ENCODE assay signal across 1 cellular context in the genomic region with DNA sequence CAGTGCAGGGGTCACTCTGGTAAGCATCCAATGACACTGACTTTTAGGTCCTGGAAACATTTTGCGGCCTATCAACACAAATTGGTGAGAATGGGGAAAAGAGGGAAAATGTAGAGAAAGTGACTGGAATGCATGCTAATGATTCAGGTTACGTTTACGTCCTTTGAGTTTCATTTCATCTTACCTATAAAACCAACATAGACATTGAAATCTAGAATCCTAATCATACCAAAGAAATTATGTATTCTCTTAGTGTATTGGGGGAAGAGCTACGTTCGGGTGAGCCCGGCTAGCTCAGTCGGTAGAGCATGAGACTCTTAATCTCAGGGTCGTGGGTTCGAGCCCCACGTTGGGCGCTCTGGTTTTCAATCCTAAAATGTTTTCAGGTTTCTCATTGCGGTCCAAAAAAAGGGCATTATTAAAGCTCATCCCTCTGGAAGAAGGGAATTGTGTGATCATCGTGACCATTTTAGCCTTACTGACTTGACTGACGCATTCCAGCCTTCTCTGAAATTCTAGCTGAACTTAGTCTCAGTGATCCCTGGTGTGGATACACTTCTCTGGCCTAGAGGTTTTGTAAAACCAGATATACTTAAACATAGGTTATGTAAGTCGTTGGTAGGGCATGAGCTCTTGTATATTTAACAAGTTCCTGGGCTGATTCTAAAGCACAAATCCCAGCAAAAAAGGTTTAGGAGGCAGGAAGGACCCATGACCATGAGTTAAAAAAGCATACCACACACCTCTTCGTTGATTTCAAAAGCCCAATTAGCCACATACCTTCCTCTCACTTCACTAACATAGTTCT.
TF ChIP-seq lines count a peak whose summit lies in the region.

No MANE protein-coding gene starts in this region.

TF ChIP-seq in HepG2, 621 proteins besides CTCF, POLR2A, EP300 and RAD21 (continues in another document):
- no peak for TF ChIP-seq NCOA5 (CRISPR knock-in tag; IDR thresholded peaks at IDR 0.05)
- no peak for TF ChIP-seq RBFOX2 (IDR thresholded peaks at IDR 0.05; ENCODE audit: low read depth, low read length)
- no peak for TF ChIP-seq ELF1 (CRISPR knock-in tag; IDR thresholded peaks at IDR 0.05)
- TF ChIP-seq, protein P1, sequence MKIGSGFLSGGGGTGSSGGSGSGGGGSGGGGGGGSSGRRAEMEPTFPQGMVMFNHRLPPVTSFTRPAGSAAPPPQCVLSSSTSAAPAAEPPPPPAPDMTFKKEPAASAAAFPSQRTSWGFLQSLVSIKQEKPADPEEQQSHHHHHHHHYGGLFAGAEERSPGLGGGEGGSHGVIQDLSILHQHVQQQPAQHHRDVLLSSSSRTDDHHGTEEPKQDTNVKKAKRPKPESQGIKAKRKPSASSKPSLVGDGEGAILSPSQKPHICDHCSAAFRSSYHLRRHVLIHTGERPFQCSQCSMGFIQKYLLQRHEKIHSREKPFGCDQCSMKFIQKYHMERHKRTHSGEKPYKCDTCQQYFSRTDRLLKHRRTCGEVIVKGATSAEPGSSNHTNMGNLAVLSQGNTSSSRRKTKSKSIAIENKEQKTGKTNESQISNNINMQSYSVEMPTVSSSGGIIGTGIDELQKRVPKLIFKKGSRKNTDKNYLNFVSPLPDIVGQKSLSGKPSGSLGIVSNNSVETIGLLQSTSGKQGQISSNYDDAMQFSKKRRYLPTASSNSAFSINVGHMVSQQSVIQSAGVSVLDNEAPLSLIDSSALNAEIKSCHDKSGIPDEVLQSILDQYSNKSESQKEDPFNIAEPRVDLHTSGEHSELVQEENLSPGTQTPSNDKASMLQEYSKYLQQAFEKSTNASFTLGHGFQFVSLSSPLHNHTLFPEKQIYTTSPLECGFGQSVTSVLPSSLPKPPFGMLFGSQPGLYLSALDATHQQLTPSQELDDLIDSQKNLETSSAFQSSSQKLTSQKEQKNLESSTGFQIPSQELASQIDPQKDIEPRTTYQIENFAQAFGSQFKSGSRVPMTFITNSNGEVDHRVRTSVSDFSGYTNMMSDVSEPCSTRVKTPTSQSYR (CRISPR knock-in tag; IDR thresholded peaks at IDR 0.05; ENCODE audit: borderline replicate concordance) = peak; percentile 31; the same call in 1 of the 2 replicates
- TF ChIP-seq, protein P2, sequence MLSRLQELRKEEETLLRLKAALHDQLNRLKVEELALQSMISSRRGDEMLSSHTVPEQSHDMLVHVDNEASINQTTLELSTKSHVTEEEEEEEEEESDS (CRISPR knock-in tag; IDR thresholded peaks at IDR 0.05; ENCODE audit: borderline replicate concordance) = peak; percentile 41; the same call in 1 of the 2 replicates
- no peak for TF ChIP-seq FOXO1 (CRISPR knock-in tag; IDR thresholded peaks at IDR 0.05)
- peak; percentile 99 for TF ChIP-seq ZNF24 (IDR thresholded peaks at IDR 0.05)
- no peak for TF ChIP-seq CAMTA2 (CRISPR knock-in tag; IDR thresholded peaks at IDR 0.05; ENCODE audit: borderline replicate concordance)
- TF ChIP-seq, protein P3, sequence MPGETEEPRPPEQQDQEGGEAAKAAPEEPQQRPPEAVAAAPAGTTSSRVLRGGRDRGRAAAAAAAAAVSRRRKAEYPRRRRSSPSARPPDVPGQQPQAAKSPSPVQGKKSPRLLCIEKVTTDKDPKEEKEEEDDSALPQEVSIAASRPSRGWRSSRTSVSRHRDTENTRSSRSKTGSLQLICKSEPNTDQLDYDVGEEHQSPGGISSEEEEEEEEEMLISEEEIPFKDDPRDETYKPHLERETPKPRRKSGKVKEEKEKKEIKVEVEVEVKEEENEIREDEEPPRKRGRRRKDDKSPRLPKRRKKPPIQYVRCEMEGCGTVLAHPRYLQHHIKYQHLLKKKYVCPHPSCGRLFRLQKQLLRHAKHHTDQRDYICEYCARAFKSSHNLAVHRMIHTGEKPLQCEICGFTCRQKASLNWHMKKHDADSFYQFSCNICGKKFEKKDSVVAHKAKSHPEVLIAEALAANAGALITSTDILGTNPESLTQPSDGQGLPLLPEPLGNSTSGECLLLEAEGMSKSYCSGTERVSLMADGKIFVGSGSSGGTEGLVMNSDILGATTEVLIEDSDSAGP (CRISPR knock-in tag; IDR thresholded peaks at IDR 0.05; ENCODE audit: borderline replicate concordance) = no peak
- TF ChIP-seq NFKBIZ (CRISPR knock-in tag; IDR thresholded peaks at IDR 0.05) = no peak
- no peak for TF ChIP-seq RNF2 (conservative IDR thresholded peaks at IDR 0.05; ENCODE audit: low read depth)
- no peak for TF ChIP-seq ZBTB7A (CRISPR knock-in tag; IDR thresholded peaks at IDR 0.05)
- TF ChIP-seq ZEB1 (IDR thresholded peaks at IDR 0.05; ENCODE audit: insufficient replicate concordance, low read depth) = no peak
- TF ChIP-seq CHD2 (IDR thresholded peaks at IDR 0.05; ENCODE audit: low read depth, low read length) = no peak
- TF ChIP-seq ZNF616 (CRISPR knock-in tag; IDR thresholded peaks at IDR 0.05; ENCODE audit: low read depth) = no peak
- TF ChIP-seq RBM39 (IDR thresholded peaks at IDR 0.05; ENCODE audit: low read depth, low read length, poor library complexity, severe bottlenecking) = no peak
- TF ChIP-seq, protein P4, sequence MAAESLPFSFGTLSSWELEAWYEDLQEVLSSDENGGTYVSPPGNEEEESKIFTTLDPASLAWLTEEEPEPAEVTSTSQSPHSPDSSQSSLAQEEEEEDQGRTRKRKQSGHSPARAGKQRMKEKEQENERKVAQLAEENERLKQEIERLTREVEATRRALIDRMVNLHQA (CRISPR knock-in tag; IDR thresholded peaks at IDR 0.05) = no peak
- TF ChIP-seq, protein P5, sequence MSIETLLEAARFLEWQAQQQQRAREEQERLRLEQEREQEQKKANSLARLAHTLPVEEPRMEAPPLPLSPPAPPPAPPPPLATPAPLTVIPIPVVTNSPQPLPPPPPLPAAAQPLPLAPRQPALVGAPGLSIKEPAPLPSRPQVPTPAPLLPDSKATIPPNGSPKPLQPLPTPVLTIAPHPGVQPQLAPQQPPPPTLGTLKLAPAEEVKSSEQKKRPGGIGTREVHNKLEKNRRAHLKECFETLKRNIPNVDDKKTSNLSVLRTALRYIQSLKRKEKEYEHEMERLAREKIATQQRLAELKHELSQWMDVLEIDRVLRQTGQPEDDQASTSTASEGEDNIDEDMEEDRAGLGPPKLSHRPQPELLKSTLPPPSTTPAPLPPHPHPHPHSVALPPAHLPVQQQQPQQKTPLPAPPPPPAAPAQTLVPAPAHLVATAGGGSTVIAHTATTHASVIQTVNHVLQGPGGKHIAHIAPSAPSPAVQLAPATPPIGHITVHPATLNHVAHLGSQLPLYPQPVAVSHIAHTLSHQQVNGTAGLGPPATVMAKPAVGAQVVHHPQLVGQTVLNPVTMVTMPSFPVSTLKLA (IDR thresholded peaks at IDR 0.05) = 0 out of 2 replicates have a peak, but pooled peaks have one; percentile 4
- TF ChIP-seq ZNF780A (CRISPR knock-in tag; IDR thresholded peaks at IDR 0.05) = no peak
- TF ChIP-seq MEF2D (CRISPR knock-in tag; IDR thresholded peaks at IDR 0.05) = no peak
- TF ChIP-seq ZNF367 (CRISPR knock-in tag; IDR thresholded peaks at IDR 0.05; ENCODE audit: borderline replicate concordance) = no peak; the same call in 1 of the 2 replicates
- no peak for TF ChIP-seq RFX3 (CRISPR knock-in tag; IDR thresholded peaks at IDR 0.05)
- TF ChIP-seq ZNF337 (CRISPR knock-in tag; IDR thresholded peaks at IDR 0.05; ENCODE audit: borderline replicate concordance, low read depth) = peak; percentile 56; the same call in 1 of the 2 replicates
- TF ChIP-seq GATA4 (IDR thresholded peaks at IDR 0.05; ENCODE audit: borderline replicate concordance, low read depth) = no peak
- TF ChIP-seq, protein P6, sequence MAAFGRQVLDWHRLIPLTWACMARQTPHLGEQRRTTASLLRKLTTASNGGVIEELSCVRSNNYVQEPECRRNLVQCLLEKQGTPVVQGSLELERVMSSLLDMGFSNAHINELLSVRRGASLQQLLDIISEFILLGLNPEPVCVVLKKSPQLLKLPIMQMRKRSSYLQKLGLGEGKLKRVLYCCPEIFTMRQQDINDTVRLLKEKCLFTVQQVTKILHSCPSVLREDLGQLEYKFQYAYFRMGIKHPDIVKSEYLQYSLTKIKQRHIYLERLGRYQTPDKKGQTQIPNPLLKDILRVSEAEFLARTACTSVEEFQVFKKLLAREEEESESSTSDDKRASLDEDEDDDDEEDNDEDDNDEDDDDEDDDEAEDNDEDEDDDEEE (CRISPR knock-in tag; IDR thresholded peaks at IDR 0.05) = no peak
- no peak for TF ChIP-seq ZFYVE20 (CRISPR knock-in tag; IDR thresholded peaks at IDR 0.05; ENCODE audit: borderline replicate concordance, low read depth)
- TF ChIP-seq, protein P7, sequence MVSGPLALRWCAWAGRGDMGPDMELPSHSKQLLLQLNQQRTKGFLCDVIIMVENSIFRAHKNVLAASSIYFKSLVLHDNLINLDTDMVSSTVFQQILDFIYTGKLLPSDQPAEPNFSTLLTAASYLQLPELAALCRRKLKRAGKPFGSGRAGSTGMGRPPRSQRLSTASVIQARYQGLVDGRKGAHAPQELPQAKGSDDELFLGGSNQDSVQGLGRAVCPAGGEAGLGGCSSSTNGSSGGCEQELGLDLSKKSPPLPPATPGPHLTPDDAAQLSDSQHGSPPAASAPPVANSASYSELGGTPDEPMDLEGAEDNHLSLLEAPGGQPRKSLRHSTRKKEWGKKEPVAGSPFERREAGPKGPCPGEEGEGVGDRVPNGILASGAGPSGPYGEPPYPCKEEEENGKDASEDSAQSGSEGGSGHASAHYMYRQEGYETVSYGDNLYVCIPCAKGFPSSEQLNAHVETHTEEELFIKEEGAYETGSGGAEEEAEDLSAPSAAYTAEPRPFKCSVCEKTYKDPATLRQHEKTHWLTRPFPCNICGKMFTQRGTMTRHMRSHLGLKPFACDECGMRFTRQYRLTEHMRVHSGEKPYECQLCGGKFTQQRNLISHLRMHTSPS (CRISPR knock-in tag; IDR thresholded peaks at IDR 0.05; ENCODE audit: low read depth) = peak; percentile 45; the same call in 1 of the 2 replicates
- TF ChIP-seq MZF1 (CRISPR knock-in tag; IDR thresholded peaks at IDR 0.05; ENCODE audit: borderline replicate concordance) = no peak
- TF ChIP-seq FOXA1 (IDR thresholded peaks at IDR 0.05) = no peak
- 0 out of 2 replicates have a peak, but pooled peaks have one; percentile 15 for TF ChIP-seq FOXA1 (CRISPR knock-in tag; IDR thresholded peaks at IDR 0.05)
- TF ChIP-seq HNRNPK (IDR thresholded peaks at IDR 0.05; ENCODE audit: low read depth, low read length, poor library complexity, severe bottlenecking) = no peak
- TF ChIP-seq, protein P8, sequence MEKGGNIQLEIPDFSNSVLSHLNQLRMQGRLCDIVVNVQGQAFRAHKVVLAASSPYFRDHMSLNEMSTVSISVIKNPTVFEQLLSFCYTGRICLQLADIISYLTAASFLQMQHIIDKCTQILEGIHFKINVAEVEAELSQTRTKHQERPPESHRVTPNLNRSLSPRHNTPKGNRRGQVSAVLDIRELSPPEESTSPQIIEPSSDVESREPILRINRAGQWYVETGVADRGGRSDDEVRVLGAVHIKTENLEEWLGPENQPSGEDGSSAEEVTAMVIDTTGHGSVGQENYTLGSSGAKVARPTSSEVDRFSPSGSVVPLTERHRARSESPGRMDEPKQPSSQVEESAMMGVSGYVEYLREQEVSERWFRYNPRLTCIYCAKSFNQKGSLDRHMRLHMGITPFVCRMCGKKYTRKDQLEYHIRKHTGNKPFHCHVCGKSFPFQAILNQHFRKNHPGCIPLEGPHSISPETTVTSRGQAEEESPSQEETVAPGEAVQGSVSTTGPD (CRISPR knock-in tag; IDR thresholded peaks at IDR 0.05) = peak; percentile 57; the same call in 1 of the 2 replicates
- TF ChIP-seq SRSF1 (optimal IDR thresholded peaks at IDR 0.05; ENCODE audit: low read depth, low read length) = no peak
- no peak for TF ChIP-seq ZNF207 (IDR thresholded peaks at IDR 0.05; ENCODE audit: borderline replicate concordance)
- TF ChIP-seq ZBTB8A (CRISPR knock-in tag; IDR thresholded peaks at IDR 0.05; ENCODE audit: borderline replicate concordance, low read depth) = no peak
- no peak for TF ChIP-seq ZNF136 (CRISPR knock-in tag; IDR thresholded peaks at IDR 0.05; ENCODE audit: low read depth)
- TF ChIP-seq, protein P9, sequence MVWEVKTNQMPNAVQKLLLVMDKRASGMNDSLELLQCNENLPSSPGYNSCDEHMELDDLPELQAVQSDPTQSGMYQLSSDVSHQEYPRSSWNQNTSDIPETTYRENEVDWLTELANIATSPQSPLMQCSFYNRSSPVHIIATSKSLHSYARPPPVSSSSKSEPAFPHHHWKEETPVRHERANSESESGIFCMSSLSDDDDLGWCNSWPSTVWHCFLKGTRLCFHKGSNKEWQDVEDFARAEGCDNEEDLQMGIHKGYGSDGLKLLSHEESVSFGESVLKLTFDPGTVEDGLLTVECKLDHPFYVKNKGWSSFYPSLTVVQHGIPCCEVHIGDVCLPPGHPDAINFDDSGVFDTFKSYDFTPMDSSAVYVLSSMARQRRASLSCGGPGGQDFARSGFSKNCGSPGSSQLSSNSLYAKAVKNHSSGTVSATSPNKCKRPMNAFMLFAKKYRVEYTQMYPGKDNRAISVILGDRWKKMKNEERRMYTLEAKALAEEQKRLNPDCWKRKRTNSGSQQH (CRISPR knock-in tag; IDR thresholded peaks at IDR 0.05; ENCODE audit: low read depth) = no peak
- no peak for TF ChIP-seq KLF9 (CRISPR knock-in tag; IDR thresholded peaks at IDR 0.05; ENCODE audit: low read depth)
- TF ChIP-seq, protein P10, sequence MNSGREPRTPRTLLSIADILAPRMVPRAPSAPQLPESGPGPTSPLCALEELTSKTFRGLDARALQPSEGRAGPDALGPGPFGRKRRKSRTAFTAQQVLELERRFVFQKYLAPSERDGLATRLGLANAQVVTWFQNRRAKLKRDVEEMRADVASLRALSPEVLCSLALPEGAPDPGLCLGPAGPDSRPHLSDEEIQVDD (CRISPR knock-in tag; IDR thresholded peaks at IDR 0.05; ENCODE audit: borderline replicate concordance) = no peak
- TF ChIP-seq, protein P11, sequence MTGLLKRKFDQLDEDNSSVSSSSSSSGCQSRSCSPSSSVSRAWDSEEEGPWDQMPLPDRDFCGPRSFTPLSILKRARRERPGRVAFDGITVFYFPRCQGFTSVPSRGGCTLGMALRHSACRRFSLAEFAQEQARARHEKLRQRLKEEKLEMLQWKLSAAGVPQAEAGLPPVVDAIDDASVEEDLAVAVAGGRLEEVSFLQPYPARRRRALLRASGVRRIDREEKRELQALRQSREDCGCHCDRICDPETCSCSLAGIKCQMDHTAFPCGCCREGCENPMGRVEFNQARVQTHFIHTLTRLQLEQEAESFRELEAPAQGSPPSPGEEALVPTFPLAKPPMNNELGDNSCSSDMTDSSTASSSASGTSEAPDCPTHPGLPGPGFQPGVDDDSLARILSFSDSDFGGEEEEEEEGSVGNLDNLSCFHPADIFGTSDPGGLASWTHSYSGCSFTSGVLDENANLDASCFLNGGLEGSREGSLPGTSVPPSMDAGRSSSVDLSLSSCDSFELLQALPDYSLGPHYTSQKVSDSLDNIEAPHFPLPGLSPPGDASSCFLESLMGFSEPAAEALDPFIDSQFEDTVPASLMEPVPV (CRISPR knock-in tag; IDR thresholded peaks at IDR 0.05) = peak; percentile 56; the same call in 1 of the 2 replicates
- TF ChIP-seq ZNF235 (CRISPR knock-in tag; IDR thresholded peaks at IDR 0.05; ENCODE audit: borderline replicate concordance) = no peak
- TF ChIP-seq, protein P12, sequence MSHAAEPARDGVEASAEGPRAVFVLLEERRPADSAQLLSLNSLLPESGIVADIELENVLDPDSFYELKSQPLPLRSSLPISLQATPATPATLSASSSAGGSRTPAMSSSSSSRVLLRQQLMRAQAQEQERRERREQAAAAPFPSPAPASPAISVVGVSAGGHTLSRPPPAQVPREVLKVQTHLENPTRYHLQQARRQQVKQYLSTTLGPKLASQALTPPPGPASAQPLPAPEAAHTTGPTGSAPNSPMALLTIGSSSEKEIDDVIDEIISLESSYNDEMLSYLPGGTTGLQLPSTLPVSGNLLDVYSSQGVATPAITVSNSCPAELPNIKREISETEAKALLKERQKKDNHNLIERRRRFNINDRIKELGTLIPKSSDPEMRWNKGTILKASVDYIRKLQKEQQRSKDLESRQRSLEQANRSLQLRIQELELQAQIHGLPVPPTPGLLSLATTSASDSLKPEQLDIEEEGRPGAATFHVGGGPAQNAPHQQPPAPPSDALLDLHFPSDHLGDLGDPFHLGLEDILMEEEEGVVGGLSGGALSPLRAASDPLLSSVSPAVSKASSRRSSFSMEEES (CRISPR knock-in tag; IDR thresholded peaks at IDR 0.05) = 0 out of 2 replicates have a peak, but pooled peaks have one; percentile 31
